In genomic region chr16:27433191-27433590, GRCh38 we compare ENCODE assay signal across 10 cellular contexts. TPM values are rescaled to one million over a fixed set of nuclear protein-coding genes. Genes with fewer than 3 reads are reported as not detected.
DNase-seq lines count a peak whose midpoint lies in the region; ATAC-seq and TF ChIP-seq lines count a peak whose summit lies in the region.
"Not testable (repeated sequence)": the region's sequence is repeated elsewhere in the genome, so short reads cannot be mapped to it uniquely, and the experiment has no call there.
"Had no signal": no experiment of that assay in that cellular context is flagged by ENCODE, and none has a peak within 500 bp of the region (broad histone marks: within the 10 kb centered on the region; RNA-seq: fewer than 3 reads in every experiment).

No MANE protein-coding gene starts in this region.

- H4K8ac ChIP-seq in mesendoderm (ENCODE audit: low read depth, low read length): not testable (repeated sequence)

- H3K4ac ChIP-seq in mesendoderm (ENCODE audit: low read depth, low read length): not testable (repeated sequence)

- H3K23ac ChIP-seq in mesendoderm (ENCODE audit: low read length): peak overlapping the region; percentile 57

- CTCF ChIA-PET in activated CD8-positive, alpha-beta T cell treated with anti-CD3 and anti-CD28 coated beads for 36 hours (lab: Charles Lee): not testable (repeated sequence)

- not testable (repeated sequence) for DNase-seq in CD4-positive, CD25-positive, alpha-beta regulatory T cell; activated naive CD4-positive, alpha-beta T cell treated with anti-CD3 and anti-CD28 coated beads, Interleukin-2, amount 50 U/mL, for 72 hours (ENCODE audit: low spot score in 2 of 2); effector memory CD8-positive, alpha-beta T cell; mesendoderm
- DNase-seq in NCI-H226 (peak; percentile 14), sciatic nerve (ENCODE audit: low spot score) (peak; percentile 21), type B pancreatic cell (ENCODE audit: extremely low spot score, unreplicated experiment) (peak; percentile 8)
- peak; percentile 0 for DNase-seq in activated CD8-positive, alpha-beta T cell treated with anti-CD3 and anti-CD28 coated beads for 36 hours

- H3K79me1 ChIP-seq in mesendoderm (ENCODE audit: low read length): not testable (repeated sequence)

- H3K27ac ChIP-seq in CD4-positive, CD25-positive, alpha-beta regulatory T cell (ENCODE audit: insufficient read depth, low read length, poor library complexity, severe bottlenecking): peak overlapping the region; percentile 1
- H3K27ac ChIP-seq in mesendoderm (ENCODE audit: low read depth, low read length): not testable (repeated sequence)

- not testable (repeated sequence) for H2BK5ac ChIP-seq in mesendoderm (ENCODE audit: low read length)

- not testable (repeated sequence) for H3K9me3 ChIP-seq in CD4-positive, CD25-positive, alpha-beta regulatory T cell (ENCODE audit: control insufficient read depth in 2 of 2, low read length in 2 of 2)

- TF ChIP-seq CTCF in activated CD8-positive, alpha-beta T cell treated with anti-CD3 and anti-CD28 coated beads for 36 hours (IDR thresholded peaks at IDR 0.05); type B pancreatic cell (conservative IDR thresholded peaks at IDR 0.05): not testable (repeated sequence)

- not testable (repeated sequence) for H3K4me3 Mint-ChIP-seq in CD4-positive, CD25-positive, alpha-beta regulatory T cell; activated CD8-positive, alpha-beta T cell treated with anti-CD3 and anti-CD28 coated beads for 36 hours; effector memory CD8-positive, alpha-beta T cell; type B pancreatic cell

- POLR2A ChIA-PET in activated CD8-positive, alpha-beta T cell treated with anti-CD3 and anti-CD28 coated beads for 36 hours (lab: Charles Lee): interaction anchor here (0.9 to 9.6 kb wide), 3 partner anchors 10 to 66 kb away, joined by 3 to 85 read pairs (median 6); no protein-coding TSS in a partner anchor

- not testable (repeated sequence) for H2BK120ac ChIP-seq in mesendoderm (ENCODE audit: low read depth, low read length)

- not testable (repeated sequence) for H3K4me3 ChIP-seq in CD4-positive, CD25-positive, alpha-beta regulatory T cell (ENCODE audit: low read depth, low read length); mesendoderm (ENCODE audit: low read length)

- H3K27me3 Mint-ChIP-seq in CD4-positive, CD25-positive, alpha-beta regulatory T cell; activated CD8-positive, alpha-beta T cell treated with anti-CD3 and anti-CD28 coated beads for 36 hours; effector memory CD8-positive, alpha-beta T cell; type B pancreatic cell: not testable (repeated sequence)

- H2BK15ac ChIP-seq in mesendoderm (replicated peaks; ENCODE audit: low read depth): not testable (repeated sequence)

- ATAC-seq in CD4-positive, CD25-positive, alpha-beta regulatory T cell (ENCODE audit: low read depth in 2 of 2); activated CD8-positive, alpha-beta T cell treated with anti-CD3 and anti-CD28 coated beads for 36 hours; activated naive CD4-positive, alpha-beta T cell treated with anti-CD3 and anti-CD28 coated beads, Interleukin-2, amount 50 U/mL, for 72 hours; effector memory CD8-positive, alpha-beta T cell (replicated peaks); sciatic nerve: not testable (repeated sequence)

- H3K56ac ChIP-seq in mesendoderm (ENCODE audit: low read length): not testable (repeated sequence)

- not testable (repeated sequence) for H3K27me3 ChIP-seq in CD4-positive, CD25-positive, alpha-beta regulatory T cell (ENCODE audit: control insufficient read depth, insufficient read depth, low read length); mesendoderm (ENCODE audit: insufficient read depth, low read length, poor library complexity)

- H2AK5ac ChIP-seq in mesendoderm (ENCODE audit: low read length): not testable (repeated sequence)

- peaks cover 78% of the 10 kb centered on the region for H3K36me3 ChIP-seq in CD4-positive, CD25-positive, alpha-beta regulatory T cell (ENCODE audit: control insufficient read depth, insufficient read depth, low read length)
- not testable (repeated sequence) for H3K36me3 ChIP-seq in mesendoderm (ENCODE audit: control insufficient read depth, insufficient read depth, low read length)

- H3K9ac ChIP-seq in mesendoderm (ENCODE audit: low read length): not testable (repeated sequence)

- not testable (repeated sequence) for H3K4me1 ChIP-seq in CD4-positive, CD25-positive, alpha-beta regulatory T cell (ENCODE audit: control insufficient read depth, insufficient read depth, low read length, poor library complexity, severe bottlenecking); mesendoderm (ENCODE audit: control insufficient read depth, low read depth, low read length)

- not testable (repeated sequence) for H3K18ac ChIP-seq in mesendoderm (ENCODE audit: low read length)

- peaks cover 0 to 39% (median 9%) of the 10 kb centered on the region in 4 donors for H3K4me1 Mint-ChIP-seq in CD4-positive, CD25-positive, alpha-beta regulatory T cell
- H3K4me1 Mint-ChIP-seq in activated CD8-positive, alpha-beta T cell treated with anti-CD3 and anti-CD28 coated beads for 36 hours (ENCODE audit: low read depth): peaks cover 36% of the 10 kb centered on the region
- peaks cover 10 to 15% of the 10 kb centered on the region in 2 donors for H3K4me1 Mint-ChIP-seq in effector memory CD8-positive, alpha-beta T cell (ENCODE audit: low read depth in 2 of 2)
- not testable (repeated sequence) for H3K4me1 Mint-ChIP-seq in type B pancreatic cell (ENCODE audit: unreplicated experiment)

- not testable (repeated sequence) for H3K4me2 ChIP-seq in mesendoderm (ENCODE audit: low read length)

- H3K79me2 ChIP-seq in mesendoderm (ENCODE audit: control insufficient read depth, insufficient read depth, low read length): not testable (repeated sequence)

- peaks cover 36% of the 10 kb centered on the region for H3K36me3 Mint-ChIP-seq in CD4-positive, CD25-positive, alpha-beta regulatory T cell
- peaks cover 88% of the 10 kb centered on the region for H3K36me3 Mint-ChIP-seq in activated CD8-positive, alpha-beta T cell treated with anti-CD3 and anti-CD28 coated beads for 36 hours (ENCODE audit: low read depth)
- H3K36me3 Mint-ChIP-seq in activated naive CD4-positive, alpha-beta T cell treated with anti-CD3 and anti-CD28 coated beads, Interleukin-2, amount 50 U/mL, for 72 hours: peaks cover 46 to 75% of the 10 kb centered on the region in 2 donors
- H3K36me3 Mint-ChIP-seq in effector memory CD8-positive, alpha-beta T cell (ENCODE audit: insufficient read depth): peaks cover 82% of the 10 kb centered on the region
- H3K36me3 Mint-ChIP-seq in type B pancreatic cell: not testable (repeated sequence)

- WGBS in mesendoderm (ENCODE audit: extremely low coverage, insufficient coverage, low lambda C conversion rate): no CpG with 5 or more reads among the region's 5 CpGs

- intact Hi-C loops in activated CD8-positive, alpha-beta T cell treated with anti-CD3 and anti-CD28 coated beads for 36 hours (cut with micrococcal nuclease); sciatic nerve (cut with DNase I): not testable (repeated sequence)

- H3K9me3 Mint-ChIP-seq in CD4-positive, CD25-positive, alpha-beta regulatory T cell; activated CD8-positive, alpha-beta T cell treated with anti-CD3 and anti-CD28 coated beads for 36 hours; activated naive CD4-positive, alpha-beta T cell treated with anti-CD3 and anti-CD28 coated beads, Interleukin-2, amount 50 U/mL, for 72 hours; effector memory CD8-positive, alpha-beta T cell; type B pancreatic cell: not testable (repeated sequence)

- H4K5ac ChIP-seq in mesendoderm (ENCODE audit: low read length): not testable (repeated sequence)

- H3K27ac Mint-ChIP-seq in CD4-positive, CD25-positive, alpha-beta regulatory T cell: peak overlapping the region; percentile 87 to 94 (median 91)
- H3K27ac Mint-ChIP-seq in activated CD8-positive, alpha-beta T cell treated with anti-CD3 and anti-CD28 coated beads for 36 hours: peak overlapping the region; percentile 77
- H3K27ac Mint-ChIP-seq in activated naive CD4-positive, alpha-beta T cell treated with anti-CD3 and anti-CD28 coated beads, Interleukin-2, amount 50 U/mL, for 72 hours: peak overlapping the region; percentile 40 to 65
- peak overlapping the region; percentile 74 to 84 for H3K27ac Mint-ChIP-seq in effector memory CD8-positive, alpha-beta T cell
- H3K27ac Mint-ChIP-seq in type B pancreatic cell: peak overlapping the region; percentile 78

RNA-seq across cellular contexts. Expression of gene IL21R, which starts 31.2 kb away (rescaled TPM):
- total RNA-seq in CD4-positive, CD25-positive, alpha-beta regulatory T cell: 63.1 TPM
- polyA plus RNA-seq in CD4-positive, CD25-positive, alpha-beta regulatory T cell: 10 to 100 TPM; 34.3 to 50.7 (median 37.3) TPM
- total RNA-seq in activated CD8-positive, alpha-beta T cell treated with anti-CD3 and anti-CD28 coated beads for 36 hours: 10 to 100 TPM; 95.6 to 97.2 TPM
- total RNA-seq in activated naive CD4-positive, alpha-beta T cell treated with anti-CD3 and anti-CD28 coated beads, Interleukin-2, amount 50 U/mL, for 72 hours: 100 to 1,000 TPM; 103 to 106 TPM
- 0.52 TPM for polyA plus RNA-seq in mesendoderm (2013, experiment 1 of 2)
- polyA plus RNA-seq in mesendoderm (2013, experiment 2 of 2): 0.63 TPM
- 1.7 TPM for total RNA-seq in sciatic nerve
- 0.29 TPM in 1 of 2 replicates, not detected in the other for total RNA-seq in type B pancreatic cell (ENCODE audit: low replicate concordance)
- total RNA-seq: Daoy, HT-29 had no signal

Comparison
In these comparisons a context has a peak if more than half of its experiments do, and no peak if none do; other contexts are left out.
1. RNA of gene IL21R, which starts 31.2 kb away (total RNA-seq): 103 to 106 TPM in activated naive CD4-positive, alpha-beta T cell treated with anti-CD3 and anti-CD28 coated beads, Interleukin-2, amount 50 U/mL, for 72 hours, 95.6 to 97.2 TPM in activated CD8-positive, alpha-beta T cell treated with anti-CD3 and anti-CD28 coated beads for 36 hours and 63.1 TPM in CD4-positive, CD25-positive, alpha-beta regulatory T cell (single experiment); 1.7 TPM in sciatic nerve (single experiment) and 0.29 TPM in type B pancreatic cell; every median in the first group is over 10 times any median in the second.
2. Peak in every context shown above with its lines, with median percentiles within 50 percentile points of each other: H3K27ac Mint-ChIP-seq.